17 cellular contexts compared by ENCODE assay signal in the genomic region with DNA sequence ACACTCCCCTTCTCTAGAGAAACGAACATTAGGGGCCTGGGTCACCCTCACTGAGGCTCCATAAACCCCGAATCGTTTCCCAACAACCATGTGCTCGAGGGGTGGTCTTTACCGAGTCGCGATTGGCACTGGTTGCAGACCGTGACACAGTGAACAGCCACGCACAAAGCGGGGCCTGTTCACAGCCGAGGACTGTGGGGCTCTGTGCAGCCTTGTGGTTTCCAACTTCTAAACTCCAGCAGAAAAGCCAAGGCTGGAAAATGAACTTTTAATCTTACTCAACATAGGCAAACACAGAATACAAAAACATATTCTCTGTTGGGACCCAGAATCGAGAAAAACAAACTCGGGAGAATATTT. TPM values are rescaled to one million over a fixed set of nuclear protein-coding genes. Genes with fewer than 3 reads are reported as not detected.
DNase-seq lines count a peak whose midpoint lies in the region; ATAC-seq, FAIRE-seq and TF ChIP-seq lines count a peak whose summit lies in the region.
"Had no signal": no experiment of that assay in that cellular context is flagged by ENCODE, and none has a peak within 500 bp of the region (broad histone marks: within the 10 kb centered on the region; RNA-seq: fewer than 3 reads in every experiment).

No MANE protein-coding gene starts in this region.

- H3K23ac ChIP-seq in H1 (ENCODE audit: insufficient read length), result no peak overlapping the region
- H3K23ac ChIP-seq in H9 (ENCODE audit: insufficient read length, low read depth, low read length), result no peak overlapping the region

- H3K4me1 ChIP-seq in GM23338 (ENCODE audit: insufficient read depth) (peaks cover 35% of the 10 kb centered on the region), H1 (replicated peaks in 1 of 4; ENCODE audit: control insufficient read depth in 3 of 4, insufficient read depth in 4 of 4, low read length in 3 of 4) (peaks cover 0 to 3% (median 2%) of the 10 kb centered on the region in 4 experiments; a peak in 2 of 7 replicates), skeletal muscle tissue (ENCODE audit: control insufficient read depth in 3 of 3, insufficient read depth in 3 of 3, low read length in 3 of 3) (peaks cover 17 to 18% (median 18%) of the 10 kb centered on the region in 3 donors), H9 (ENCODE audit: insufficient read depth, low read length) (no peaks in the 10 kb centered on the region; the same call in none of the 2 replicates)
- H3K4me1 ChIP-seq: foreskin keratinocyte, testis had no signal

- no peak for TF ChIP-seq EP300 in H1 (IDR thresholded peaks at IDR 0.05; ENCODE audit: borderline replicate concordance in 1 of 2, low read depth in 2 of 2, low read length in 2 of 2)

- no peak overlapping the region for H3K4me3 ChIP-seq in GM23338
- H3K4me3 ChIP-seq in H1 (ENCODE audit: extremely low read depth in 1 of 4, insufficient read depth in 2 of 4, low read depth in 3 of 4, low read length in 4 of 4), result no peak overlapping the region
- H3K4me3 ChIP-seq in skeletal muscle tissue (ENCODE audit: low read length in 3 of 3), result no peak overlapping the region
- H3K4me3 ChIP-seq: testis had no signal

- no peaks in the 10 kb centered on the region for H3F3A ChIP-seq in GM23338 (replicated peaks; ENCODE audit: low read depth)

- peaks cover 14% of the 10 kb centered on the region for H3K36me3 ChIP-seq in GM23338 (ENCODE audit: insufficient read depth)
- H3K36me3 ChIP-seq in H1 (ENCODE audit: control insufficient read depth in 2 of 4, insufficient read depth in 4 of 4, low read length in 3 of 4), result peaks cover 0 to 17% (median 9%) of the 10 kb centered on the region in 4 experiments; a peak in 5 of 8 replicates
- H3K36me3 ChIP-seq in skeletal muscle tissue (ENCODE audit: control insufficient read depth in 3 of 3, insufficient read depth in 3 of 3, low read length in 3 of 3), result peaks cover 5 to 8% (median 8%) of the 10 kb centered on the region in 3 donors

- H3K4me2 ChIP-seq in GM23338 (no peak overlapping the region), H1 (ENCODE audit: insufficient read depth in 1 of 2, low read depth in 2 of 2, low read length in 2 of 2) (no peak overlapping the region), H9 (ENCODE audit: insufficient read depth, insufficient read length, low read length) (no peak overlapping the region)

- H3K27ac Mint-ChIP-seq in GM23338 (peak overlapping the region; percentile 85; the same call in 1 of the 2 replicates), H9 (0 out of 7 replicates have a peak overlapping the region, but pooled peaks of 1 of the 3 experiments have one; percentile 11)

- H2BK15ac ChIP-seq in H1 (ENCODE audit: low read length) (no peak overlapping the region), H9 (ENCODE audit: low read depth, low read length) (no peak overlapping the region)

- no peak overlapping the region for H3K18ac ChIP-seq in H1 (ENCODE audit: extremely low read depth, low read length)
- H3K18ac ChIP-seq in H9 (ENCODE audit: insufficient read length, low read depth, low read length), result no peak overlapping the region

- DNase-seq in GM23338 (ENCODE audit: low spot score) (no peak), H1 (ENCODE audit: low read depth in 1 of 2, low spot score in 2 of 2) (no peak), medulla oblongata (ENCODE audit: extremely low spot score) (peak; percentile 81), H9 (no peak), NCI-H1105 (lab: John Stamatoyannopoulos, UW) (no peak), GM19239 (ENCODE audit: insufficient read length, low spot score) (no peak), AG08396 (ENCODE audit: low spot score) (no peak)
- DNase-seq: effector CD4-positive, alpha-beta T cell; foreskin keratinocyte; naive B cell; NCI-H226; small intestine; testis had no signal

- H3K27me3 Mint-ChIP-seq in GM23338 (ENCODE audit: insufficient read depth, low read depth, poor library complexity), result peaks cover 7% of the 10 kb centered on the region
- no peaks in the 10 kb centered on the region; the same call in 1 of the 2 replicates for H3K27me3 Mint-ChIP-seq in H9 (ENCODE audit: low read depth)
- H3K27me3 Mint-ChIP-seq: naive B cell had no signal

- H2AK5ac ChIP-seq in H1 (ENCODE audit: low read depth, low read length) (no peak overlapping the region), H9 (ENCODE audit: insufficient read length, low read length) (no peak overlapping the region)

- H3K27me3 ChIP-seq in GM23338 (ENCODE audit: insufficient read depth), result no peaks in the 10 kb centered on the region
- H3K27me3 ChIP-seq in H1 (replicated peaks in 1 of 4; ENCODE audit: control insufficient read depth in 3 of 4, extremely low read depth in 1 of 4, insufficient read depth in 3 of 4, low read length in 3 of 4), result no peaks in the 10 kb centered on the region
- H3K27me3 ChIP-seq in skeletal muscle tissue (ENCODE audit: control insufficient read depth in 3 of 3, insufficient read depth in 3 of 3, low read length in 3 of 3), result no peaks in the 10 kb centered on the region
- H3K27me3 ChIP-seq in H9 (ENCODE audit: insufficient read depth, low read length), result no peaks in the 10 kb centered on the region
- H3K27me3 ChIP-seq: foreskin keratinocyte, testis had no signal

- no peak overlapping the region for H4K91ac ChIP-seq in H1 (replicated peaks; ENCODE audit: insufficient read length, low read length)
- H4K91ac ChIP-seq in H9 (ENCODE audit: insufficient read length, low read depth, low read length), result no peak overlapping the region

- no peak for TF ChIP-seq RAD21 in H1 (IDR thresholded peaks at IDR 0.05 in 1 of 2, conservative IDR thresholded peaks at IDR 0.05 in 1 of 2; ENCODE audit: low read depth in 2 of 2, low read length in 2 of 2)

- H3K23me2 ChIP-seq in H1 (ENCODE audit: low read depth, low read length) (no peaks in the 10 kb centered on the region), H9 (ENCODE audit: insufficient read length, low read depth, low read length, poor library complexity, severe bottlenecking) (no peaks in the 10 kb centered on the region)

- TF ChIP-seq POLR2A in H1 (IDR thresholded peaks at IDR 0.05; ENCODE audit: control extremely low read depth in 1 of 2, low read depth in 2 of 2, low read length in 2 of 2), result no peak

- H3K9me3 ChIP-seq in H1 (ENCODE audit: insufficient read depth in 2 of 2, low read depth in 1 of 2, low read length in 1 of 2) (peaks cover 6 to 13% of the 10 kb centered on the region in 2 experiments), skeletal muscle tissue (ENCODE audit: control insufficient read depth in 3 of 3, low read length in 3 of 3) (no peaks in the 10 kb centered on the region), H9 (ENCODE audit: control insufficient read depth, low read depth, low read length) (no peaks in the 10 kb centered on the region)
- H3K9me3 ChIP-seq: testis had no signal

- H3T11ph ChIP-seq in H9 (ENCODE audit: low read length), result no peak overlapping the region

- H3K4me3 Mint-ChIP-seq in GM23338 (no peak overlapping the region), H9 (no peak overlapping the region)

- H4K5ac ChIP-seq in H1 (ENCODE audit: insufficient read length, low read depth, low read length) (no peak overlapping the region), H9 (ENCODE audit: insufficient read length, low read depth, low read length) (no peak overlapping the region)

- peaks cover 37% of the 10 kb centered on the region for H3K36me3 Mint-ChIP-seq in GM23338 (ENCODE audit: low read depth)
- peaks cover 27 to 33% (median 30%) of the 10 kb centered on the region in 3 experiments for H3K36me3 Mint-ChIP-seq in H9 (ENCODE audit: insufficient read depth in 1 of 3, low read depth in 3 of 3)

- H2BK120ac ChIP-seq in H1 (replicated peaks; ENCODE audit: low read depth, low read length), result no peak overlapping the region
- H2BK120ac ChIP-seq in H9 (ENCODE audit: low read depth, low read length, poor library complexity, severe bottlenecking), result no peak overlapping the region

- H3K4ac ChIP-seq in H1 (replicated peaks; ENCODE audit: insufficient read length, low read depth, low read length), result no peak overlapping the region
- H3K4ac ChIP-seq in H9 (ENCODE audit: low read depth, low read length), result no peak overlapping the region

- H2BK20ac ChIP-seq in H1 (ENCODE audit: low read length) (no peak overlapping the region), H9 (ENCODE audit: low read depth, low read length, poor library complexity, severe bottlenecking) (no peak overlapping the region)

- H3K9me2 ChIP-seq in GM23338 (ENCODE audit: insufficient read depth), result no peaks in the 10 kb centered on the region

- H2BK5ac ChIP-seq in H1 (ENCODE audit: low read depth, low read length) (0 out of 2 replicates have a peak overlapping the region, but pooled peaks have one; percentile 15), H9 (ENCODE audit: insufficient read length, low read length) (no peak overlapping the region)

- no peak overlapping the region for H3K14ac ChIP-seq in H1 (ENCODE audit: insufficient read length)
- no peak overlapping the region for H3K14ac ChIP-seq in H9 (ENCODE audit: insufficient read depth, low read length)

- TF ChIP-seq CTCF in GM23338 (conservative IDR thresholded peaks at IDR 0.05; ENCODE audit: low read depth in 2 of 2) (no peak), H1 (IDR thresholded peaks at IDR 0.05; ENCODE audit: control extremely low read depth in 1 of 3, insufficient read depth in 1 of 3, low read depth in 1 of 3, low read length in 3 of 3) (no peak), H9 (conservative IDR thresholded peaks at IDR 0.05) (no peak)

- H3K9me3 Mint-ChIP-seq in GM23338 (peaks cover 21% of the 10 kb centered on the region), H9 (peaks cover 9 to 18% of the 10 kb centered on the region in 2 experiments)

- H3K27ac ChIP-seq in GM23338 (ENCODE audit: low read depth) (peak overlapping the region; percentile 78; the same call in 1 of the 2 replicates), H1 (ENCODE audit: low read depth, low read length) (no peak overlapping the region), skeletal muscle tissue (ENCODE audit: low read depth, low read length) (peak overlapping the region; percentile 54), H9 (ENCODE audit: insufficient read length, low read depth, low read length) (no peak overlapping the region)
- H3K27ac ChIP-seq: foreskin keratinocyte, testis had no signal

- no peak overlapping the region for H2BK12ac ChIP-seq in H1 (ENCODE audit: low read depth, low read length)
- no peak overlapping the region for H2BK12ac ChIP-seq in H9 (ENCODE audit: insufficient read length, low read depth, low read length)

- no peak for ATAC-seq in GM23338
- ATAC-seq: foreskin keratinocyte had no signal

- CTCF ChIA-PET in H1 (lab: Charles Lee; ENCODE audit: partially characterized antibody), result interaction anchor here (1.2 kb wide), 1 partner anchor 45 kb away, joined by 3 read pairs; no protein-coding TSS in a partner anchor

- no peak overlapping the region for H2AFZ ChIP-seq in GM23338
- no peak overlapping the region for H2AFZ ChIP-seq in H1 (ENCODE audit: low read length)
- H2AFZ ChIP-seq in H9 (ENCODE audit: low read length), result no peak overlapping the region

- POLR2A ChIA-PET in H1 (lab: Charles Lee; ENCODE audit: partially characterized antibody), result no interaction called here

- H3K79me2 ChIP-seq in GM23338 (replicated peaks; ENCODE audit: insufficient read depth), result peaks cover 86% of the 10 kb centered on the region
- H3K79me2 ChIP-seq in H1 (ENCODE audit: control insufficient read depth in 1 of 2, insufficient read depth in 2 of 2, low read length in 2 of 2), result peaks cover 8 to 89% of the 10 kb centered on the region in 2 experiments
- H3K79me2 ChIP-seq in H9 (ENCODE audit: insufficient read depth, low read length), result peaks cover 24% of the 10 kb centered on the region; the same call in 1 of the 2 replicates

- H4K20me1 ChIP-seq in GM23338 (replicated peaks; ENCODE audit: insufficient read depth) (peaks cover 22% of the 10 kb centered on the region), H1 (replicated peaks in 1 of 2; ENCODE audit: control insufficient read depth in 1 of 2, insufficient read depth in 2 of 2, low read length in 2 of 2) (peaks cover 0 to 14% of the 10 kb centered on the region in 2 experiments), H9 (ENCODE audit: control insufficient read depth, insufficient read depth, insufficient read length) (no peaks in the 10 kb centered on the region)

- H3K79me1 ChIP-seq in H1 (ENCODE audit: low read depth, low read length) (peaks cover 9% of the 10 kb centered on the region), H9 (ENCODE audit: insufficient read depth, low read depth, low read length, poor library complexity, severe bottlenecking) (peaks cover 4% of the 10 kb centered on the region)

- no peak overlapping the region for H4K8ac ChIP-seq in H1 (ENCODE audit: extremely low read depth, insufficient read depth, low read length)
- H4K8ac ChIP-seq in H9 (replicated peaks; ENCODE audit: insufficient read length, low read depth, low read length), result no peak overlapping the region

- FAIRE-seq in H1 (lab: Jason Lieb, UNC) (no peak), GM19239 (lab: Jason Lieb, UNC) (no peak)
- FAIRE-seq: HTR-8/SVneo, islet of Langerhans, small intestine had no signal

- H3K56ac ChIP-seq in H1 (replicated peaks; ENCODE audit: insufficient read length, low read depth, low read length) (no peak overlapping the region), H9 (ENCODE audit: insufficient read length, low read depth, low read length) (no peak overlapping the region)

- H3K9ac ChIP-seq in H1 (replicated peaks in 1 of 4; ENCODE audit: extremely low read depth in 1 of 4, low read depth in 3 of 4, low read length in 3 of 4) (no peak overlapping the region), skeletal muscle tissue (ENCODE audit: low read depth in 1 of 3, low read length in 3 of 3) (no peak overlapping the region), H9 (ENCODE audit: extremely low read depth, insufficient read length, low read length) (no peak overlapping the region)

- H3K4me1 Mint-ChIP-seq in GM23338, result peaks cover 53% of the 10 kb centered on the region
- peaks cover 19 to 32% of the 10 kb centered on the region in 2 experiments for H3K4me1 Mint-ChIP-seq in H9

- 95% methylated on average over 13 of the region's 13 CpGs; no CpG with 5 or more reads in 1 of the 2 experiments for WGBS in H1 (ENCODE audit: extremely low coverage in 1 of 2, insufficient coverage in 1 of 2, insufficient read length in 1 of 2, insufficient replicate concordance in 2 of 2, low coverage in 1 of 2, low lambda C conversion rate in 2 of 2, missing lambda C conversion rate in 1 of 2), 2 experiments
- WGBS in H9 (ENCODE audit: extremely low coverage, insufficient read length, low lambda C conversion rate), result no CpG with 5 or more reads among the region's 13 CpGs

RNA-seq across cellular contexts. Expression of a gene that starts 19.0 kb away (rescaled TPM):
- total RNA-seq in GM23338 (2014; rRNA removed; shearing (Covaris generic)), result 105 and 109 TPM in 2 replicates
- 113 and 125 TPM in 2 replicates for polyA plus RNA-seq in GM23338 (2016; fragmentation: Nextera tagmentation; extraction: Ambion mirVana)
- 153 and 157 TPM in 2 replicates for total RNA-seq in H1 (2021; fragmentation: NEBNext Ultra II Directional; extraction: Animal tissue kit (Norgen Biotek cat#: 25700))
- 15.9 and 20.2 TPM in 2 replicates for polyA plus RNA-seq in H1 (2011; rRNA removed)
- polyA plus RNA-seq in H1 (2011; cell fraction: cytosol; rRNA removed), result 37.4 TPM
- polyA plus RNA-seq in H1 (2011; cell fraction: nucleus; rRNA removed), result 71.6 TPM
- 82.9 to 111 TPM (median 107 TPM) in 4 replicates for polyA plus RNA-seq in H1 (2012, experiment 1 of 2)
- 24.2 TPM for polyA plus RNA-seq in H1 (2012, experiment 2 of 2)
- 178 TPM for polyA plus RNA-seq in H1 (2013, experiment 1 of 2)
- polyA plus RNA-seq in H1 (2013, experiment 2 of 2), result 185 TPM
- 25.7 and 32.9 TPM in 2 replicates for polyA minus RNA-seq in H1 (2011; rRNA and poly(A)+ RNA removed)
- 45.1 TPM for polyA minus RNA-seq in H1 (2011; cell fraction: cytosol; rRNA and poly(A)+ RNA removed)
- polyA minus RNA-seq in H1 (2011; cell fraction: nucleus; rRNA and poly(A)+ RNA removed), result 40.6 TPM
- 76.2 TPM for total RNA-seq in skeletal muscle tissue
- total RNA-seq in H9 (2021), result 89.8 and 97.8 TPM in 2 replicates

RNA-seq across cellular contexts. Expression of a gene that starts 36.7 kb away (rescaled TPM):
- not detected in 2 replicates for total RNA-seq in GM23338 (2014; rRNA removed; shearing (Covaris generic))
- polyA plus RNA-seq in GM23338 (2016; fragmentation: Nextera tagmentation; extraction: Ambion mirVana) (not detected in 2 replicates), H1 (2011; rRNA removed) (not detected in 2 replicates)
- not detected in 2 replicates for total RNA-seq in H1 (2021; fragmentation: NEBNext Ultra II Directional; extraction: Animal tissue kit (Norgen Biotek cat#: 25700))
- not detected for polyA plus RNA-seq in H1 (2011; cell fraction: cytosol; rRNA removed)
- polyA plus RNA-seq in H1 (2011; cell fraction: nucleus; rRNA removed), result not detected
- not detected in 4 replicates for polyA plus RNA-seq in H1 (2012, experiment 1 of 2)
- not detected for polyA plus RNA-seq in H1 (2012, experiment 2 of 2)
- polyA plus RNA-seq in H1 (2013, experiment 1 of 2), result not detected
- polyA plus RNA-seq in H1 (2013, experiment 2 of 2), result not detected
- polyA minus RNA-seq in H1 (2011; rRNA and poly(A)+ RNA removed), result not detected in 2 replicates
- not detected for polyA minus RNA-seq in H1 (2011; cell fraction: cytosol; rRNA and poly(A)+ RNA removed)
- not detected for polyA minus RNA-seq in H1 (2011; cell fraction: nucleus; rRNA and poly(A)+ RNA removed)
- total RNA-seq in skeletal muscle tissue (not detected), H9 (2021) (not detected in 2 replicates)
- total RNA-seq: aorta, foreskin keratinocyte had no signal
- polyA plus RNA-seq: aorta, foreskin keratinocyte, small intestine had no signal

Comparison
In these comparisons a context has a peak if more than half of its experiments do, and no peak if none do; other contexts are left out.
1. H3K27ac ChIP-seq: peak in GM23338 (single experiment) and skeletal muscle tissue (single experiment); none in H1 (single experiment) and H9 (single experiment).